1 cellular context compared by ENCODE assay signal in the genomic region with DNA sequence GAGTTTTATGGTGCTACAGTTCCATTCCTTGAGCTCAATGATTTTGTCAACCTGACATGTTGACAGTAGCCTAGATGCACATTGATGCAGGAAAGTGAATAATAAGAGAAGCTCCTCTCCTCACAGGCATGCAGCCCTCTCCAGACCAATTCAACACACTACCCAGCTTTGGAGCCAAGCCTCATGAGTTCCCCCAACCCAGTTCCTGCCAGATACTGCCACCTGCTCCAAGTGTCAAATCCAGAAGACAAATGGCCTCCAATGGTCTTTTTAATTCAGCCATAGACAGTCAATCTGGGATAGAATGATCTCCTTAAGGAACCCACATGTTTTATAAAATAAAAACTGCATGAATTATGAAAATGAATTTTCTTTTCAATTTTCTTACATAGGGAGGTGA.
TF ChIP-seq lines count a peak whose summit lies in the region.

No MANE protein-coding gene starts in this region.

TF ChIP-seq in SK-N-SH, 30 proteins besides CTCF, POLR2A, EP300 and RAD21 (continued from another document):
- TF ChIP-seq, protein P1, sequence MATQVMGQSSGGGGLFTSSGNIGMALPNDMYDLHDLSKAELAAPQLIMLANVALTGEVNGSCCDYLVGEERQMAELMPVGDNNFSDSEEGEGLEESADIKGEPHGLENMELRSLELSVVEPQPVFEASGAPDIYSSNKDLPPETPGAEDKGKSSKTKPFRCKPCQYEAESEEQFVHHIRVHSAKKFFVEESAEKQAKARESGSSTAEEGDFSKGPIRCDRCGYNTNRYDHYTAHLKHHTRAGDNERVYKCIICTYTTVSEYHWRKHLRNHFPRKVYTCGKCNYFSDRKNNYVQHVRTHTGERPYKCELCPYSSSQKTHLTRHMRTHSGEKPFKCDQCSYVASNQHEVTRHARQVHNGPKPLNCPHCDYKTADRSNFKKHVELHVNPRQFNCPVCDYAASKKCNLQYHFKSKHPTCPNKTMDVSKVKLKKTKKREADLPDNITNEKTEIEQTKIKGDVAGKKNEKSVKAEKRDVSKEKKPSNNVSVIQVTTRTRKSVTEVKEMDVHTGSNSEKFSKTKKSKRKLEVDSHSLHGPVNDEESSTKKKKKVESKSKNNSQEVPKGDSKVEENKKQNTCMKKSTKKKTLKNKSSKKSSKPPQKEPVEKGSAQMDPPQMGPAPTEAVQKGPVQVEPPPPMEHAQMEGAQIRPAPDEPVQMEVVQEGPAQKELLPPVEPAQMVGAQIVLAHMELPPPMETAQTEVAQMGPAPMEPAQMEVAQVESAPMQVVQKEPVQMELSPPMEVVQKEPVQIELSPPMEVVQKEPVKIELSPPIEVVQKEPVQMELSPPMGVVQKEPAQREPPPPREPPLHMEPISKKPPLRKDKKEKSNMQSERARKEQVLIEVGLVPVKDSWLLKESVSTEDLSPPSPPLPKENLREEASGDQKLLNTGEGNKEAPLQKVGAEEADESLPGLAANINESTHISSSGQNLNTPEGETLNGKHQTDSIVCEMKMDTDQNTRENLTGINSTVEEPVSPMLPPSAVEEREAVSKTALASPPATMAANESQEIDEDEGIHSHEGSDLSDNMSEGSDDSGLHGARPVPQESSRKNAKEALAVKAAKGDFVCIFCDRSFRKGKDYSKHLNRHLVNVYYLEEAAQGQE (IDR thresholded peaks at IDR 0.05; ENCODE audit: low read depth, low read length), result no peak
- TF ChIP-seq RFX5 (IDR thresholded peaks at IDR 0.05; ENCODE audit: low read length) (no peak), YY1 (IDR thresholded peaks at IDR 0.05; ENCODE audit: low read depth) (no peak), GATA2 (CRISPR knock-in tag; IDR thresholded peaks at IDR 0.05) (no peak), EZH2phosphoT487 (IDR thresholded peaks at IDR 0.05; ENCODE audit: borderline replicate concordance, low read depth) (no peak)
TF ChIP-seq in SK-N-SH: peak in this region for 0.
